21 cellular contexts compared by ENCODE assay signal in genomic region chrX:97016106-97016505, GRCh38.
DNase-seq lines count a peak whose midpoint lies in the region; ATAC-seq and TF ChIP-seq lines count a peak whose summit lies in the region.
"Had no signal": no experiment of that assay in that cellular context is flagged by ENCODE, and none has a peak within 500 bp of the region (broad histone marks: within the 10 kb centered on the region; RNA-seq: fewer than 3 reads in every experiment).

No MANE protein-coding gene starts in this region.

- intact Hi-C loops in activated CD4-positive, alpha-beta memory T cell treated with anti-CD3 and anti-CD28 coated beads for 36 hours (cut with micrococcal nuclease), result no loop called here

- H3K27ac ChIP-seq in ACC112 (ENCODE audit: low read depth, low read length), result no peak overlapping the region
- no peak overlapping the region for H3K27ac ChIP-seq in GM23338 (ENCODE audit: low read depth)
- H3K27ac ChIP-seq in hepatocyte, result no peak overlapping the region
- H3K27ac ChIP-seq: epithelial cell of prostate, gastroesophageal sphincter, suprapubic skin, uterus had no signal

- H3K4me2 ChIP-seq in GM23338 (no peak overlapping the region), hepatocyte (no peak overlapping the region)

- no peaks in the 10 kb centered on the region for H3K79me2 ChIP-seq in ACC112 (ENCODE audit: control insufficient read depth, insufficient read depth, low read length, unreplicated experiment)
- H3K79me2 ChIP-seq in GM23338 (replicated peaks; ENCODE audit: insufficient read depth), result no peaks in the 10 kb centered on the region
- no peaks in the 10 kb centered on the region for H3K79me2 ChIP-seq in hepatocyte

- H3K4me3 Mint-ChIP-seq in GM23338, result no peak overlapping the region
- H3K4me3 Mint-ChIP-seq in activated CD4-positive, alpha-beta memory T cell treated with anti-CD3 and anti-CD28 coated beads for 36 hours, result no peak overlapping the region
- H3K4me3 Mint-ChIP-seq: activated CD4-positive, alpha-beta memory T cell treated with anti-CD3 and anti-CD28 coated beads, Interleukin-2, amount 10 ng/mL, durations not matched to agents 7 days and 5 days; activated T-cell treated with anti-CD3 and anti-CD28 coated beads, Interleukin-2, amount 50 U/mL, for 24 hours; CD8-positive, alpha-beta T cell; naive thymus-derived CD8-positive, alpha-beta T cell; T-helper 2 cell treated with Interferon-gamma antibody and Interleukin-4, amounts not matched to agents 5 μg/mL and 100 μg/mL, for 36 hours had no signal

- H2AFZ ChIP-seq in ACC112 (ENCODE audit: low read length, unreplicated experiment) (no peak overlapping the region), GM23338 (no peak overlapping the region), hepatocyte (no peak overlapping the region)

- DNase-seq in GM23338 (ENCODE audit: low spot score), result no peak
- peak; percentile 29 for DNase-seq in adipocyte (ENCODE audit: low read depth)
- no peak for DNase-seq in hepatocyte (ENCODE audit: low spot score)
- no peak for DNase-seq in NCI-H524 treated with DMSO at 0.1 percent for 48 hours (lab: John Stamatoyannopoulos, UW)
- no peak for DNase-seq in activated CD4-positive, alpha-beta memory T cell treated with anti-CD3 and anti-CD28 coated beads for 36 hours
- DNase-seq: activated CD4-positive, alpha-beta memory T cell treated with anti-CD3 and anti-CD28 coated beads, Interleukin-2, amount 10 ng/mL, durations not matched to agents 7 days and 5 days; activated naive CD4-positive, alpha-beta T cell; activated T-cell treated with anti-CD3 and anti-CD28 coated beads, Interleukin-2, amount 50 U/mL, for 24 hours; CD8-positive, alpha-beta T cell; DMS53; naive thymus-derived CD8-positive, alpha-beta T cell; NCI-H146; NCI-H748 treated with DMSO at 0.1 percent for 48 hours; uterus had no signal

- POLR2A ChIA-PET in activated CD4-positive, alpha-beta memory T cell treated with anti-CD3 and anti-CD28 coated beads for 36 hours (lab: Charles Lee), result no interaction called here

- H4K20me1 ChIP-seq in GM23338 (replicated peaks; ENCODE audit: insufficient read depth) (no peaks in the 10 kb centered on the region), hepatocyte (ENCODE audit: insufficient read depth, poor library complexity, severe bottlenecking) (no peaks in the 10 kb centered on the region)

- peak overlapping the region; percentile 32 for H3K4me3 ChIP-seq in ACC112 (ENCODE audit: low read depth, low read length)
- no peak overlapping the region for H3K4me3 ChIP-seq in GM23338
- peak overlapping the region; percentile 40 for H3K4me3 ChIP-seq in adipocyte (ENCODE audit: low read length)
- H3K4me3 ChIP-seq in hepatocyte, result no peak overlapping the region
- H3K4me3 ChIP-seq: gastroesophageal sphincter, suprapubic skin, uterus had no signal

- H3K9ac ChIP-seq in adipocyte (ENCODE audit: low read length), result no peak overlapping the region

- H3K4me1 Mint-ChIP-seq in GM23338, result peaks cover 7% of the 10 kb centered on the region; the same call in 2 of the 3 replicates
- no peaks in the 10 kb centered on the region for H3K4me1 Mint-ChIP-seq in activated CD4-positive, alpha-beta memory T cell treated with anti-CD3 and anti-CD28 coated beads for 36 hours (ENCODE audit: low read depth)
- H3K4me1 Mint-ChIP-seq: activated CD4-positive, alpha-beta memory T cell treated with anti-CD3 and anti-CD28 coated beads, Interleukin-2, amount 10 ng/mL, durations not matched to agents 7 days and 5 days; naive thymus-derived CD8-positive, alpha-beta T cell had no signal

- H3K4me1 ChIP-seq in ACC112 (ENCODE audit: control insufficient read depth, insufficient read depth, low read length, unreplicated experiment) (peaks cover 3% of the 10 kb centered on the region), GM23338 (ENCODE audit: insufficient read depth) (no peaks in the 10 kb centered on the region), adipocyte (ENCODE audit: control insufficient read depth, insufficient read depth, low read length) (peaks cover 3% of the 10 kb centered on the region), hepatocyte (ENCODE audit: insufficient read depth) (no peaks in the 10 kb centered on the region)
- H3K4me1 ChIP-seq: gastroesophageal sphincter, suprapubic skin, uterus had no signal

- H3K27me3 Mint-ChIP-seq in GM23338 (ENCODE audit: insufficient read depth, low read depth, poor library complexity), result no peaks in the 10 kb centered on the region
- no peaks in the 10 kb centered on the region for H3K27me3 Mint-ChIP-seq in activated CD4-positive, alpha-beta memory T cell treated with anti-CD3 and anti-CD28 coated beads for 36 hours
- H3K27me3 Mint-ChIP-seq: activated CD4-positive, alpha-beta memory T cell treated with anti-CD3 and anti-CD28 coated beads, Interleukin-2, amount 10 ng/mL, durations not matched to agents 7 days and 5 days; activated T-cell treated with anti-CD3 and anti-CD28 coated beads, Interleukin-2, amount 50 U/mL, for 24 hours; naive thymus-derived CD8-positive, alpha-beta T cell had no signal

- no peaks in the 10 kb centered on the region for H3F3A ChIP-seq in GM23338 (replicated peaks; ENCODE audit: low read depth)

- no peak overlapping the region for H3K27ac Mint-ChIP-seq in GM23338
- H3K27ac Mint-ChIP-seq in activated CD4-positive, alpha-beta memory T cell treated with anti-CD3 and anti-CD28 coated beads for 36 hours, result no peak overlapping the region
- H3K27ac Mint-ChIP-seq: activated CD4-positive, alpha-beta memory T cell treated with anti-CD3 and anti-CD28 coated beads, Interleukin-2, amount 10 ng/mL, durations not matched to agents 7 days and 5 days; activated T-cell treated with anti-CD3 and anti-CD28 coated beads, Interleukin-2, amount 50 U/mL, for 24 hours; CD8-positive, alpha-beta T cell; naive thymus-derived CD8-positive, alpha-beta T cell; T-helper 2 cell treated with Interferon-gamma antibody and Interleukin-4, amounts not matched to agents 5 μg/mL and 100 μg/mL, for 36 hours had no signal

- ATAC-seq in GM23338 (no peak), GM21619 (IDR thresholded peaks at IDR 0.05; ENCODE audit: unreplicated experiment) (no peak), GM18870 (IDR thresholded peaks at IDR 0.05; ENCODE audit: unreplicated experiment) (no peak)
- ATAC-seq: CD8-positive, alpha-beta T cell; gastroesophageal sphincter; naive thymus-derived CD8-positive, alpha-beta T cell had no signal

- H3K36me3 Mint-ChIP-seq in GM23338 (ENCODE audit: low read depth), result no peaks in the 10 kb centered on the region
- no peaks in the 10 kb centered on the region for H3K36me3 Mint-ChIP-seq in activated CD4-positive, alpha-beta memory T cell treated with anti-CD3 and anti-CD28 coated beads for 36 hours
- H3K36me3 Mint-ChIP-seq: CD8-positive, alpha-beta T cell had no signal

- H3K9me3 ChIP-seq in adipocyte (ENCODE audit: control insufficient read depth, low read length) (no peaks in the 10 kb centered on the region), hepatocyte (ENCODE audit: low read depth) (no peaks in the 10 kb centered on the region)
- H3K9me3 ChIP-seq: gastroesophageal sphincter, suprapubic skin, uterus had no signal

- CTCF ChIA-PET in activated CD4-positive, alpha-beta memory T cell treated with anti-CD3 and anti-CD28 coated beads for 36 hours (lab: Charles Lee), result interaction anchor here (0.7 kb wide), 1 partner anchor 346 kb away, joined by 3 read pairs; no protein-coding TSS in a partner anchor

- H3K9me2 ChIP-seq in GM23338 (ENCODE audit: insufficient read depth) (no peaks in the 10 kb centered on the region), hepatocyte (replicated peaks; ENCODE audit: insufficient read depth) (no peaks in the 10 kb centered on the region)

- H3K36me3 ChIP-seq in ACC112 (ENCODE audit: insufficient read depth, low read length), result no peaks in the 10 kb centered on the region
- H3K36me3 ChIP-seq in GM23338 (ENCODE audit: insufficient read depth), result no peaks in the 10 kb centered on the region
- H3K36me3 ChIP-seq in adipocyte (ENCODE audit: control insufficient read depth, insufficient read depth, low read length, severe bottlenecking), result no peaks in the 10 kb centered on the region
- H3K36me3 ChIP-seq in hepatocyte (replicated peaks; ENCODE audit: insufficient read depth, low read depth), result no peaks in the 10 kb centered on the region
- H3K36me3 ChIP-seq: gastroesophageal sphincter, suprapubic skin, uterus had no signal

- TF ChIP-seq CTCF in GM23338 (conservative IDR thresholded peaks at IDR 0.05; ENCODE audit: low read depth in 2 of 2) (peak; percentile 38 to 40), hepatocyte (IDR thresholded peaks at IDR 0.05; ENCODE audit: poor library complexity) (peak; percentile 12)

- H3K27me3 ChIP-seq in ACC112 (ENCODE audit: insufficient read depth, low read length), result no peaks in the 10 kb centered on the region
- H3K27me3 ChIP-seq in GM23338 (ENCODE audit: insufficient read depth), result no peaks in the 10 kb centered on the region
- H3K27me3 ChIP-seq in adipocyte (replicated peaks; ENCODE audit: control insufficient read depth, insufficient read depth, low read length), result no peaks in the 10 kb centered on the region
- H3K27me3 ChIP-seq in hepatocyte, result no peaks in the 10 kb centered on the region
- H3K27me3 ChIP-seq: gastroesophageal sphincter, suprapubic skin, uterus had no signal

- no peaks in the 10 kb centered on the region for H3K9me3 Mint-ChIP-seq in GM23338
- no peaks in the 10 kb centered on the region for H3K9me3 Mint-ChIP-seq in activated CD4-positive, alpha-beta memory T cell treated with anti-CD3 and anti-CD28 coated beads for 36 hours
- H3K9me3 Mint-ChIP-seq: activated CD4-positive, alpha-beta memory T cell treated with anti-CD3 and anti-CD28 coated beads, Interleukin-2, amount 10 ng/mL, durations not matched to agents 7 days and 5 days; activated T-cell treated with anti-CD3 and anti-CD28 coated beads, Interleukin-2, amount 50 U/mL, for 24 hours; CD8-positive, alpha-beta T cell; naive thymus-derived CD8-positive, alpha-beta T cell; T-helper 2 cell treated with Interferon-gamma antibody and Interleukin-4, amounts not matched to agents 5 μg/mL and 100 μg/mL, for 36 hours had no signal

- 82% methylated on average over 2 of the region's 2 CpGs for WGBS in hepatocyte (ENCODE audit: low lambda C conversion rate, missing lambda C conversion rate)

TF ChIP-seq in GM23338, 12 proteins besides CTCF, POLR2A, EP300 and RAD21 (continues in another document):
- TF ChIP-seq JUNB (IDR thresholded peaks at IDR 0.05; ENCODE audit: unreplicated experiment), result no peak
- no peak for TF ChIP-seq EZH2 (IDR thresholded peaks at IDR 0.05; ENCODE audit: low read depth, unreplicated experiment)
- TF ChIP-seq EZH2phosphoT487 (IDR thresholded peaks at IDR 0.05; ENCODE audit: unreplicated experiment), result no peak

Comparison
In these comparisons a context has a peak if more than half of its experiments do, and no peak if none do; other contexts are left out.
1. H3K4me3 ChIP-seq: peak in ACC112 (single experiment) and adipocyte (single experiment); none in GM23338 (single experiment) and hepatocyte (single experiment).